10 cellular contexts compared by ENCODE assay signal in genomic region chr1:154730986-154731489, GRCh38.
DNase-seq lines count a peak whose midpoint lies in the region; ATAC-seq and TF ChIP-seq lines count a peak whose summit lies in the region.
"Had no signal": no experiment of that assay in that cellular context is flagged by ENCODE, and none has a peak within 500 bp of the region (broad histone marks: within the 10 kb centered on the region; RNA-seq: fewer than 3 reads in every experiment).

No MANE protein-coding gene starts in this region.

- no peak for ATAC-seq in HG03457 (IDR thresholded peaks at IDR 0.05; ENCODE audit: unreplicated experiment)
- ATAC-seq: activated CD8-positive, alpha-beta memory T cell treated with anti-CD3 and anti-CD28 coated beads, Interleukin-2, amount 10 ng/mL, durations not matched to agents 7 days and 5 days had no signal

- H3K4me1 ChIP-seq in testis, result peaks cover 7% of the 10 kb centered on the region

- H3K4me3 ChIP-seq in testis, result no peak overlapping the region

- peak overlapping the region in 1 of 5 experiments; percentile 28 for H3K4me3 Mint-ChIP-seq in brain
- H3K4me3 Mint-ChIP-seq: activated CD8-positive, alpha-beta memory T cell treated with anti-CD3 and anti-CD28 coated beads, Interleukin-2, amount 10 ng/mL, durations not matched to agents 7 days and 5 days had no signal

- no peak for TF ChIP-seq CTCF in brain (conservative IDR thresholded peaks at IDR 0.05)
- TF ChIP-seq CTCF in testis (IDR thresholded peaks at IDR 0.05), result no peak

- H3K9me3 Mint-ChIP-seq in brain, result peaks cover 0 to 3% (median 0%) of the 10 kb centered on the region in 5 experiments

- DNase-seq in DMS53 (lab: John Stamatoyannopoulos, UW), result peak; percentile 26
- DNase-seq in DMS53 treated with DMSO at 0.1 percent for 48 hours (lab: John Stamatoyannopoulos, UW; ENCODE audit: unreplicated experiment), result no peak
- DNase-seq in left kidney (ENCODE audit: low read depth, low spot score), result peak; percentile 71
- peak; percentile 30 for DNase-seq in testis
- DNase-seq in G401 (ENCODE audit: low spot score), result no peak
- no peak for DNase-seq in NCI-H1436 (lab: John Stamatoyannopoulos, UW)
- DNase-seq: 8988T; activated CD8-positive, alpha-beta memory T cell treated with anti-CD3 and anti-CD28 coated beads, Interleukin-2, amount 10 ng/mL, durations not matched to agents 7 days and 5 days had no signal

- H3K36me3 ChIP-seq in testis (ENCODE audit: low read depth, missing control alignments), result no peaks in the 10 kb centered on the region

- intact Hi-C loops in testis (cut with DNase I; ENCODE audit: low total_unique reads), result no loop called here

- peak overlapping the region; percentile 87 to 96 (median 90) for H3K27ac Mint-ChIP-seq in brain
- H3K27ac Mint-ChIP-seq: activated CD8-positive, alpha-beta memory T cell treated with anti-CD3 and anti-CD28 coated beads, Interleukin-2, amount 10 ng/mL, durations not matched to agents 7 days and 5 days had no signal

- no peaks in the 10 kb centered on the region for H3K9me3 ChIP-seq in testis

- H3K4me1 Mint-ChIP-seq in brain, result peaks cover 93% of the 10 kb centered on the region

- no peak overlapping the region for H3K27ac ChIP-seq in testis

- 36 to 46% methylated on average over 8 to 10 of the region's 10 CpGs for WGBS in testis, 2 donors

- in situ Hi-C loops in G401 (cut with HindIII; ENCODE audit: low sequenced_read_pairs), result no loop called here

- H3K27me3 ChIP-seq in testis, result no peaks in the 10 kb centered on the region

- no peaks in the 10 kb centered on the region for H3K27me3 Mint-ChIP-seq in brain

- no peak for TF ChIP-seq POLR2A in testis (IDR thresholded peaks at IDR 0.05)

- peaks cover 4% of the 10 kb centered on the region for H3K36me3 Mint-ChIP-seq in brain

Comparison
In these comparisons a context has a peak if more than half of its experiments do, and no peak if none do; other contexts are left out.
1. DNase-seq: peak in DMS53 (single experiment), left kidney (single experiment) and testis (single experiment); none in DMS53 treated with DMSO at 0.1 percent for 48 hours (single experiment), G401 (single experiment) and NCI-H1436 (single experiment).